ENCODE assay signal across 34 cellular contexts in genomic region chr15:51714162-51714561, GRCh38. TPM values are rescaled to one million over a fixed set of nuclear protein-coding genes. Genes with fewer than 3 reads are reported as not detected.
"Had no signal": no experiment of that assay in that cellular context is flagged by ENCODE, and none has a peak within 500 bp of the region (broad histone marks: within the 10 kb centered on the region; RNA-seq: fewer than 3 reads in every experiment).

No MANE protein-coding gene starts in this region.

- ATAC-seq: activated CD4-positive, alpha-beta T cell treated with anti-CD3 and anti-CD28 coated beads for 36 hours; activated CD8-positive, alpha-beta memory T cell treated with anti-CD3 and anti-CD28 coated beads, Interleukin-2, amount 10 ng/mL, durations not matched to agents 7 days and 5 days; activated CD8-positive, alpha-beta T cell treated with anti-CD3 and anti-CD28 coated beads, Interleukin-2, amount 10 ng/mL, durations not matched to agents 7 days and 5 days; activated naive CD4-positive, alpha-beta T cell treated with anti-CD3 and anti-CD28 coated beads, Interleukin-2, amount 50 U/mL, for 72 hours; effector memory CD8-positive, alpha-beta T cell; gastroesophageal sphincter had no signal

- H3K36me3 ChIP-seq: ascending aorta, breast epithelium, cardiac muscle cell, esophagus muscularis mucosa, gastroesophageal sphincter had no signal

- H3K9me3 ChIP-seq: ascending aorta, breast epithelium, esophagus muscularis mucosa, gastroesophageal sphincter had no signal

- DNase-seq: activated CD4-positive, alpha-beta memory T cell treated with anti-CD3 and anti-CD28 coated beads for 36 hours; activated CD4-positive, alpha-beta T cell treated with anti-CD3 and anti-CD28 coated beads for 36 hours; activated CD4-positive, alpha-beta T cell treated with anti-CD3 and anti-CD28 coated beads, Interleukin-2, amount 10 ng/mL, durations not matched to agents 24 days and 14 days; activated CD4-positive, CD25-positive, alpha-beta regulatory T cell; activated CD4-positive, CD25-positive, alpha-beta regulatory T cell treated with anti-CD3 and anti-CD28 coated beads, Interleukin-2, amount 50 U/mL, for 72 hours; activated CD8-positive, alpha-beta memory T cell treated with anti-CD3 and anti-CD28 coated beads, Interleukin-2, amount 10 ng/mL, durations not matched to agents 7 days and 5 days; activated CD8-positive, alpha-beta memory T cell treated with anti-CD3 and anti-CD28 coated beads, Interleukin-2, amount 50 U/mL, for 4 hours; activated CD8-positive, alpha-beta T cell treated with anti-CD3 and anti-CD28 coated beads, Interleukin-2, amount 10 ng/mL, durations not matched to agents 7 days and 5 days; activated gamma-delta T cell; activated naive CD4-positive, alpha-beta T cell; activated naive CD4-positive, alpha-beta T cell treated with anti-CD3 and anti-CD28 coated beads, Interleukin-2, amount 10 ng/mL, durations not matched to agents 7 days and 5 days; activated naive CD8-positive, alpha-beta T cell treated with anti-CD3 and anti-CD28 coated beads, Interleukin-2, amount 10 ng/mL, durations not matched to agents 7 days and 5 days; activated T-cell treated with anti-CD3 and anti-CD28 coated beads, Interleukin-2, amount 50 U/mL, for 1 hour; activated T-cell treated with anti-CD3 and anti-CD28 coated beads, Interleukin-2, amount 50 U/mL, for 48 hours; central memory CD4-positive, alpha-beta T cell; cerebellar nuclear complex; dermis blood vessel endothelial cell; effector CD4-positive, alpha-beta T cell; effector memory CD8-positive, alpha-beta T cell; foreskin melanocyte; hippocampal formation; T-helper 2 cell had no signal

- H3K4me3 ChIP-seq: ascending aorta, breast epithelium, cardiac muscle cell, coronary artery, esophagus muscularis mucosa, gastroesophageal sphincter had no signal

- H3K27ac ChIP-seq: ascending aorta, breast epithelium, cardiac muscle cell, coronary artery, esophagus muscularis mucosa, gastroesophageal sphincter had no signal

- H3K27me3 ChIP-seq: ascending aorta, breast epithelium, cardiac muscle cell, esophagus muscularis mucosa, gastroesophageal sphincter had no signal

- H3K4me1 ChIP-seq: ascending aorta, breast epithelium, esophagus muscularis mucosa, gastroesophageal sphincter had no signal

RNA-seq across cellular contexts. Expression of gene SCG3, which starts 32.9 kb away (rescaled TPM):
- total RNA-seq: activated CD4-positive, alpha-beta memory T cell treated with anti-CD3 and anti-CD28 coated beads for 36 hours; activated CD4-positive, alpha-beta T cell treated with anti-CD3 and anti-CD28 coated beads for 36 hours; activated CD4-positive, alpha-beta T cell treated with anti-CD3 and anti-CD28 coated beads, Interleukin-2, amount 10 ng/mL, durations not matched to agents 24 days and 14 days; activated CD8-positive, alpha-beta memory T cell treated with anti-CD3 and anti-CD28 coated beads for 36 hours; activated CD8-positive, alpha-beta memory T cell treated with anti-CD3 and anti-CD28 coated beads, Interleukin-2, amount 10 ng/mL, durations not matched to agents 7 days and 5 days; activated CD8-positive, alpha-beta T cell treated with anti-CD3 and anti-CD28 coated beads, Interleukin-2, amount 10 ng/mL, durations not matched to agents 7 days and 5 days; activated naive CD8-positive, alpha-beta T cell treated with anti-CD3 and anti-CD28 coated beads, Interleukin-2, amount 10 ng/mL, durations not matched to agents 7 days and 5 days; activated T-helper 1 cell treated with anti-CD3 and anti-CD28 coated beads, Interleukin-12 subunit alpha, Interleukin-12 subunit beta, Interleukin-2, Interleukin-4 antibody, amounts not matched to agents 30 ng/mL and 10 ng/mL and 1 ng/mL, durations not matched to agents 14 hours and 24 hours and 36 hours; ascending aorta; cardiac muscle cell; fibroblast of lung; fibroblast of villous mesenchyme; glomerular endothelial cell had no signal
